31 cellular contexts compared by ENCODE assay signal in genomic region chr10:28818645-28819036, GRCh38.
A peak's percentile ranks its signal among the peaks of the same experiment; 100 is the strongest.
DNase-seq lines count a peak whose midpoint lies in the region; ATAC-seq and TF ChIP-seq lines count a peak whose summit lies in the region.
"Had no signal": no experiment of that assay in that cellular context is flagged by ENCODE, and none has a peak within 500 bp of the region (broad histone marks: within the 10 kb centered on the region; RNA-seq: fewer than 3 reads in every experiment).

No MANE protein-coding gene starts in this region.

- DNase-seq in H4 (ENCODE audit: low spot score) (peak; percentile 14), substantia nigra (lab: John Stamatoyannopoulos, UW) (no peak), NCI-H128 (lab: John Stamatoyannopoulos, UW; ENCODE audit: unreplicated experiment) (no peak), A172 (ENCODE audit: low spot score) (no peak)
- DNase-seq: activated CD4-positive, alpha-beta T cell treated with anti-CD3 and anti-CD28 coated beads for 48 hours; activated naive CD4-positive, alpha-beta T cell treated with anti-CD3 and anti-CD28 coated beads, Interleukin-2, amount 50 U/mL, for 16 hours; amniotic stem cell; C1 segment of cervical spinal cord; Caco-2; DMS79; GDM1; Karpas-422; left ventricle myocardium inferior; naive B cell; NCI-H1694; NCI-H2227 treated with DMSO at 0.1 percent for 48 hours; NCI-H526 treated with DMSO at 0.1 percent for 48 hours; occipital lobe; psoas muscle; sigmoid colon; stimulated activated CD4-positive, alpha-beta T cell treated with anti-CD3 and anti-CD28 coated beads, Interleukin-4, amount 100 ng/mL, for 1 hour; T-helper 9 cell; transverse colon; WERI-Rb-1 had no signal

- H3K27me3 Mint-ChIP-seq in stimulated activated memory B cell treated with anti-CD40 and anti-IgM and Interleukin-4, amounts not matched to agents 10 μg/mL and 1 μg/mL and 100 μg/mL, for 72 hours, result no peaks in the 10 kb centered on the region
- H3K27me3 Mint-ChIP-seq: brain had no signal

- H3K9me3 ChIP-seq in mesodermal cell (ENCODE audit: control insufficient read depth, low read length), result peaks cover 1% of the 10 kb centered on the region
- H3K9me3 ChIP-seq: HAP-1, left ventricle myocardium inferior, psoas muscle, sigmoid colon, transverse colon had no signal

- 50% methylated on average over 2 of the region's 2 CpGs for WGBS in mesodermal cell (ENCODE audit: insufficient coverage in 2 of 2), 2 experiments

- H3K4me3 ChIP-seq in mesodermal cell (ENCODE audit: extremely low read depth, insufficient read depth, low read length, poor library complexity, severe bottlenecking), result no peak overlapping the region
- H3K4me3 ChIP-seq: HAP-1, left ventricle myocardium inferior, psoas muscle, sigmoid colon, transverse colon had no signal

- H3K27ac ChIP-seq in 22Rv1, result peak overlapping the region; percentile 43
- peak overlapping the region; percentile 61 for H3K27ac ChIP-seq in VCaP
- peak overlapping the region; percentile 43 for H3K27ac ChIP-seq in mesodermal cell (ENCODE audit: low read depth, low read length, severe bottlenecking)
- H3K27ac ChIP-seq in substantia nigra (ENCODE audit: low read depth, low read length, poor library complexity, severe bottlenecking), result no peak overlapping the region
- H3K27ac ChIP-seq: left ventricle myocardium inferior, psoas muscle, sigmoid colon, transverse colon, WERI-Rb-1 had no signal

- H3K4me1 Mint-ChIP-seq in stimulated activated memory B cell treated with anti-CD40 and anti-IgM and Interleukin-4, amounts not matched to agents 10 μg/mL and 1 μg/mL and 100 μg/mL, for 72 hours, result no peaks in the 10 kb centered on the region
- H3K4me1 Mint-ChIP-seq: activated T-helper 17 cell treated with anti-CD3 and anti-CD28 coated beads, Interleukin-2, amount 50 U/mL, for 72 hours; brain; naive B cell had no signal

- no peak overlapping the region for H3K27ac Mint-ChIP-seq in stimulated activated memory B cell treated with anti-CD40 and anti-IgM and Interleukin-4, amounts not matched to agents 10 μg/mL and 1 μg/mL and 100 μg/mL, for 72 hours
- H3K27ac Mint-ChIP-seq: activated T-helper 17 cell treated with anti-CD3 and anti-CD28 coated beads, Interleukin-2, amount 50 U/mL, for 72 hours; naive B cell had no signal

- no peaks in the 10 kb centered on the region for H3K36me3 Mint-ChIP-seq in stimulated activated memory B cell treated with anti-CD40 and anti-IgM and Interleukin-4, amounts not matched to agents 10 μg/mL and 1 μg/mL and 100 μg/mL, for 72 hours
- H3K36me3 Mint-ChIP-seq: brain, naive B cell had no signal

- no peak overlapping the region for H3K4me3 Mint-ChIP-seq in stimulated activated memory B cell treated with anti-CD40 and anti-IgM and Interleukin-4, amounts not matched to agents 10 μg/mL and 1 μg/mL and 100 μg/mL, for 72 hours
- H3K4me3 Mint-ChIP-seq: activated T-helper 17 cell treated with anti-CD3 and anti-CD28 coated beads, Interleukin-2, amount 50 U/mL, for 72 hours; brain had no signal

- H3K9me3 Mint-ChIP-seq in stimulated activated memory B cell treated with anti-CD40 and anti-IgM and Interleukin-4, amounts not matched to agents 10 μg/mL and 1 μg/mL and 100 μg/mL, for 72 hours, result no peaks in the 10 kb centered on the region
- H3K9me3 Mint-ChIP-seq: activated T-helper 17 cell treated with anti-CD3 and anti-CD28 coated beads, Interleukin-2, amount 50 U/mL, for 72 hours had no signal

- ATAC-seq in stimulated activated memory B cell treated with anti-CD40 and anti-IgM and Interleukin-4, amounts not matched to agents 10 μg/mL and 1 μg/mL and 100 μg/mL, for 72 hours, result no peak
- ATAC-seq: activated T-helper 17 cell treated with anti-CD3 and anti-CD28 coated beads, Interleukin-2, amount 50 U/mL, for 72 hours had no signal

- no peaks in the 10 kb centered on the region for H3K36me3 ChIP-seq in mesodermal cell (ENCODE audit: control insufficient read depth, insufficient read depth, low read length)
- H3K36me3 ChIP-seq: HAP-1, left ventricle myocardium inferior, sigmoid colon, transverse colon, WERI-Rb-1 had no signal

- peaks cover 16% of the 10 kb centered on the region for H3K4me1 ChIP-seq in mesodermal cell (ENCODE audit: control insufficient read depth, insufficient read depth, low read length, poor library complexity, severe bottlenecking)
- H3K4me1 ChIP-seq: Caco-2, HAP-1, left ventricle myocardium inferior, psoas muscle, sigmoid colon had no signal

- no peak for TF ChIP-seq CTCF in 22Rv1 (IDR thresholded peaks at IDR 0.05)
- no peak for TF ChIP-seq CTCF in VCaP (conservative IDR thresholded peaks at IDR 0.05)
